ENCODE assay signal across 37 cellular contexts in genomic region chr3:172404237-172404962, GRCh38. TPM values are rescaled to one million over a fixed set of nuclear protein-coding genes. Genes with fewer than 3 reads are reported as not detected.
"Had no signal": no experiment of that assay in that cellular context is flagged by ENCODE, and none has a peak within 500 bp of the region (broad histone marks: within the 10 kb centered on the region; RNA-seq: fewer than 3 reads in every experiment).

No MANE protein-coding gene starts in this region.

- H3K27ac Mint-ChIP-seq: immature natural killer cell; mesothelial cell of epicardium; naive B cell; natural killer cell; nephron progenitor cell; stimulated activated memory B cell treated with anti-CD40 and anti-IgM and Interleukin-4, amounts not matched to agents 10 μg/mL and 1 μg/mL and 100 μg/mL, for 72 hours; stimulated activated naive CD8-positive, alpha-beta T cell treated with anti-CD3 and anti-CD28 coated beads, Interleukin-15, amount 100 ng/mL, for 72 hours; type B pancreatic cell had no signal

- H3K4me2 ChIP-seq: smooth muscle cell had no signal

- H3K4me3 Mint-ChIP-seq: immature natural killer cell; mesothelial cell of epicardium; naive B cell; natural killer cell; nephron progenitor cell; stimulated activated memory B cell treated with anti-CD40 and anti-IgM and Interleukin-4, amounts not matched to agents 10 μg/mL and 1 μg/mL and 100 μg/mL, for 72 hours; stimulated activated naive CD8-positive, alpha-beta T cell treated with anti-CD3 and anti-CD28 coated beads, Interleukin-15, amount 100 ng/mL, for 72 hours; type B pancreatic cell had no signal

- H3K4me1 ChIP-seq: left lung, pancreas, right atrium auricular region, right lobe of liver, tibial nerve, vagina had no signal

- H3K4me3 ChIP-seq: left lung, lung, pancreas, right atrium auricular region, right lobe of liver, smooth muscle cell, tibial nerve, vagina had no signal

- H3K27me3 Mint-ChIP-seq: stimulated activated naive CD8-positive, alpha-beta T cell treated with anti-CD3 and anti-CD28 coated beads, Interleukin-15, amount 100 ng/mL, for 72 hours; type B pancreatic cell had no signal

- H3K9me3 Mint-ChIP-seq: immature natural killer cell; natural killer cell; stimulated activated memory B cell treated with anti-CD40 and anti-IgM and Interleukin-4, amounts not matched to agents 10 μg/mL and 1 μg/mL and 100 μg/mL, for 72 hours; type B pancreatic cell had no signal

- ATAC-seq: left colon; left lung; natural killer cell; stimulated activated memory B cell treated with anti-CD40 and anti-IgM and Interleukin-4, amounts not matched to agents 10 μg/mL and 1 μg/mL and 100 μg/mL, for 72 hours; stimulated activated naive CD8-positive, alpha-beta T cell treated with anti-CD3 and anti-CD28 coated beads, Interleukin-15, amount 100 ng/mL, for 72 hours had no signal

- H3K9me3 ChIP-seq: left lung, pancreas, right atrium auricular region, right lobe of liver, tibial nerve, vagina had no signal

- H3K27me3 ChIP-seq: left lung, pancreas, right atrium auricular region, right lobe of liver, tibial nerve, vagina had no signal

- H3K27ac ChIP-seq: left lung, pancreas, right atrium auricular region, right lobe of liver, tibial nerve, vagina had no signal

- H3K36me3 ChIP-seq: pancreas had no signal

- FAIRE-seq: islet of Langerhans, kidney, pancreas had no signal

- DNase-seq: hypothalamus; immature natural killer cell; kidney; left colon; left lung; mesendoderm; naive B cell; natural killer cell; nephron progenitor cell; pancreas; posterior cingulate gyrus; right lobe of liver; stimulated activated CD4-positive, alpha-beta T cell treated with anti-CD3 and anti-CD28 coated beads, Interleukin-1b, Interleukin-23, amount 100 ng/mL, for 48 hours; stimulated activated CD4-positive, alpha-beta T cell treated with anti-CD3 and anti-CD28 coated beads, Interleukin-2, amount 100 ng/mL, for 48 hours; stimulated activated CD4-positive, alpha-beta T cell treated with anti-CD3 and anti-CD28 coated beads, Interleukin-4, amount 100 ng/mL, for 4 hours; stimulated activated CD8-positive, alpha-beta memory T cell treated with anti-CD3 and anti-CD28 coated beads, Interleukin-4, amount 100 ng/mL, for 48 hours; stimulated activated naive CD4-positive, alpha-beta T cell treated with Interleukin-2 at 50 U/mL for 16 hours; stimulated activated naive CD8-positive, alpha-beta T cell treated with anti-CD3 and anti-CD28 coated beads, Interleukin-15, amount 100 ng/mL, for 72 hours; substantia nigra had no signal

- H3K4me1 Mint-ChIP-seq: immature natural killer cell; mesothelial cell of epicardium; naive B cell; nephron progenitor cell; stimulated activated memory B cell treated with anti-CD40 and anti-IgM and Interleukin-4, amounts not matched to agents 10 μg/mL and 1 μg/mL and 100 μg/mL, for 72 hours; stimulated activated naive CD8-positive, alpha-beta T cell treated with anti-CD3 and anti-CD28 coated beads, Interleukin-15, amount 100 ng/mL, for 72 hours had no signal

RNA-seq across cellular contexts. Expression of gene GHSR, which starts 43.9 kb away (rescaled TPM):
- total RNA-seq: kidney, left colon, left lung, liver, lung, mesothelial cell of epicardium, mononuclear cell, omental fat pad, pulmonary artery endothelial cell, renal cortical epithelial cell, right atrium auricular region, right lobe of liver, skeletal muscle tissue, smooth muscle cell, temporal lobe, tibial nerve, ureter, vagina had no signal
- polyA plus RNA-seq: liver, smooth muscle cell, thymus had no signal
